Comparison of ENCODE assay signal across 15 cellular contexts in genomic region chr20:36820928-36821327, GRCh38. TPM values are rescaled to one million over a fixed set of nuclear protein-coding genes. Genes with fewer than 3 reads are reported as not detected.
DNase-seq lines count a peak whose midpoint lies in the region; TF ChIP-seq lines count a peak whose summit lies in the region.
"Had no signal": no experiment of that assay in that cellular context is flagged by ENCODE, and none has a peak within 500 bp of the region (broad histone marks: within the 10 kb centered on the region; RNA-seq: fewer than 3 reads in every experiment).

No MANE protein-coding gene starts in this region.

- H2AK5ac ChIP-seq in neuronal stem cell (ENCODE audit: low read depth, low read length) = no peak overlapping the region

- no peak for TF ChIP-seq POLR2A in transverse colon (IDR thresholded peaks at IDR 0.05)

- H3K4me1 ChIP-seq in osteoblast (ENCODE audit: insufficient read depth, low read length) = peaks cover 5% of the 10 kb centered on the region
- H3K4me1 ChIP-seq in transverse colon = peaks cover 0 to 32% (median 6%) of the 10 kb centered on the region in 4 donors
- H3K4me1 ChIP-seq in neuronal stem cell (ENCODE audit: control insufficient read depth in 2 of 2, insufficient read depth in 1 of 2, low read depth in 1 of 2, low read length in 2 of 2) = peaks cover 5 to 12% of the 10 kb centered on the region in 2 donors

- in situ Hi-C loops in transverse colon (cut with MboI; ENCODE audit: low pct_ligation_motif_present in 1 of 4, low pct_unique_long_range_greater_than_20kb in 1 of 4, low sequenced_read_pairs in 3 of 4) = no loop called here

- no peak overlapping the region for H4K8ac ChIP-seq in neuronal stem cell (ENCODE audit: low read depth, low read length)

- peaks cover 7% of the 10 kb centered on the region for H3K9me3 Mint-ChIP-seq in glutamatergic neuron (ENCODE audit: unreplicated experiment)

- 81 to 86% methylated on average over 4 to 5 of the region's 5 CpGs for WGBS in transverse colon (ENCODE audit: low coverage in 1 of 2), 2 donors
- no CpG with 5 or more reads among the region's 5 CpGs for WGBS in neuronal stem cell (ENCODE audit: extremely low coverage in 2 of 2, insufficient read length in 2 of 2, insufficient replicate concordance in 1 of 2), 2 donors

- H3K27ac ChIP-seq in RWPE1 (peak overlapping the region; percentile 70), coronary artery (peak overlapping the region; percentile 73 to 82), osteoblast (ENCODE audit: low read depth, low read length) (no peak overlapping the region), transverse colon (peak overlapping the region in 3 of 4 donors; percentile 39 to 68 (median 42)), neuronal stem cell (replicated peaks; ENCODE audit: low read length) (no peak overlapping the region)
- H3K27ac ChIP-seq: KMS-11, SJCRH30 had no signal

- no peak overlapping the region for H3K4me3 Mint-ChIP-seq in glutamatergic neuron (ENCODE audit: unreplicated experiment)

- H2BK15ac ChIP-seq in neuronal stem cell (ENCODE audit: low read length) = no peak overlapping the region

- no peaks in the 10 kb centered on the region for H3K36me3 Mint-ChIP-seq in glutamatergic neuron (ENCODE audit: unreplicated experiment)

- H3K79me2 ChIP-seq in osteoblast (ENCODE audit: insufficient read depth, low read length) = peaks cover 25% of the 10 kb centered on the region

- H3K18ac ChIP-seq in neuronal stem cell (ENCODE audit: low read length) = no peak overlapping the region

- no peak overlapping the region for H2AFZ ChIP-seq in osteoblast (ENCODE audit: low read length)
- no peak overlapping the region for H2AFZ ChIP-seq in neuronal stem cell (ENCODE audit: low read length)

- TF ChIP-seq CTCF in RWPE1 (conservative IDR thresholded peaks at IDR 0.05; ENCODE audit: low read depth) (no peak), coronary artery (IDR thresholded peaks at IDR 0.05) (no peak), osteoblast (IDR thresholded peaks at IDR 0.05; ENCODE audit: extremely low read depth, low read depth, low read length) (no peak), transverse colon (IDR thresholded peaks at IDR 0.05) (no peak), glutamatergic neuron (IDR thresholded peaks at IDR 0.05; ENCODE audit: partially characterized antibody, unreplicated experiment) (no peak)

- peaks cover 20% of the 10 kb centered on the region for H3K4me1 Mint-ChIP-seq in glutamatergic neuron (ENCODE audit: low read depth, unreplicated experiment)

- no peak overlapping the region for H2BK5ac ChIP-seq in neuronal stem cell (ENCODE audit: low read length)

- H3K27ac Mint-ChIP-seq in glutamatergic neuron (ENCODE audit: unreplicated experiment) = no peak overlapping the region

- no peak for DNase-seq in RWPE1 (ENCODE audit: low spot score)
- no peak for DNase-seq in coronary artery (ENCODE audit: low spot score)
- peak; percentile 44 for DNase-seq in osteoblast (ENCODE audit: insufficient read length, low spot score, missing footprints)
- no peak for DNase-seq in transverse colon
- no peak for DNase-seq in neuronal stem cell (ENCODE audit: low spot score)
- DNase-seq in glutamatergic neuron = no peak
- DNase-seq in NCI-H446 (lab: John Stamatoyannopoulos, UW) = no peak
- DNase-seq: NCI-H1417, NCI-H187 treated with DMSO at 0.1 percent for 48 hours, NCI-H226, NCI-H524 treated with DMSO at 0.1 percent for 48 hours, SJCRH30 had no signal

- H3K4ac ChIP-seq in neuronal stem cell (ENCODE audit: low read length) = no peak overlapping the region

- no peaks in the 10 kb centered on the region for H4K20me1 ChIP-seq in osteoblast (ENCODE audit: insufficient read depth, low read length)

- no peak overlapping the region for H2BK120ac ChIP-seq in neuronal stem cell (ENCODE audit: low read depth, low read length)

- H3K36me3 ChIP-seq in osteoblast (ENCODE audit: insufficient read depth, low read length) (peaks cover 63% of the 10 kb centered on the region), transverse colon (no peaks in the 10 kb centered on the region), neuronal stem cell (replicated peaks in 1 of 2; ENCODE audit: control insufficient read depth in 2 of 2, insufficient read depth in 2 of 2, low read length in 2 of 2) (peaks cover 25 to 87% of the 10 kb centered on the region in 2 donors)

- intact Hi-C loops in transverse colon (cut with DNase I; ENCODE audit: low total_unique reads) = no loop called here

- H3K23ac ChIP-seq in neuronal stem cell (ENCODE audit: low read depth, low read length, poor library complexity) = no peak overlapping the region

- H2BK12ac ChIP-seq in neuronal stem cell (ENCODE audit: low read length) = no peak overlapping the region

- POLR2A ChIA-PET in RWPE1 (lab: Yijun Ruan, JAX; ENCODE audit: low non-redundant PET) = no interaction called here

- CTCF ChIA-PET in RWPE1 (lab: Yijun Ruan, JAX) = interaction anchor here (0.7 kb wide), 1 partner anchor 1142 kb away, joined by 3 read pairs; no protein-coding TSS in a partner anchor

- no peak overlapping the region for H4K91ac ChIP-seq in neuronal stem cell (ENCODE audit: low read depth, low read length, poor library complexity)

- no peak overlapping the region for H3K4me2 ChIP-seq in osteoblast (ENCODE audit: insufficient read depth, low read length)
- no peak overlapping the region for H3K4me2 ChIP-seq in neuronal stem cell (ENCODE audit: insufficient read depth, low read length, poor library complexity, severe bottlenecking)
- H3K4me2 ChIP-seq: KMS-11 had no signal

- peaks cover 8% of the 10 kb centered on the region for H3K27me3 Mint-ChIP-seq in glutamatergic neuron (ENCODE audit: unreplicated experiment)

- H3K9me3 ChIP-seq in osteoblast (ENCODE audit: low read depth, low read length) = no peaks in the 10 kb centered on the region
- no peaks in the 10 kb centered on the region for H3K9me3 ChIP-seq in transverse colon
- H3K9me3 ChIP-seq in neuronal stem cell (replicated peaks in 1 of 2; ENCODE audit: control insufficient read depth in 2 of 2, insufficient read depth in 1 of 2, low read depth in 1 of 2, low read length in 2 of 2) = peaks cover 0 to 3% of the 10 kb centered on the region in 2 donors
- H3K9me3 ChIP-seq: SJCRH30 had no signal

- no peak for TF ChIP-seq EP300 in transverse colon (IDR thresholded peaks at IDR 0.05; ENCODE audit: low read depth)

- H3K4me3 ChIP-seq in coronary artery = no peak overlapping the region
- H3K4me3 ChIP-seq in osteoblast (ENCODE audit: insufficient read depth, low read length) = no peak overlapping the region
- H3K4me3 ChIP-seq in transverse colon = no peak overlapping the region
- H3K4me3 ChIP-seq in neuronal stem cell (ENCODE audit: low read length in 2 of 2) = no peak overlapping the region
- H3K4me3 ChIP-seq: SJCRH30 had no signal

- H3K9ac ChIP-seq in neuronal stem cell (ENCODE audit: low read depth, low read length, poor library complexity) = no peak overlapping the region
- H3K9ac ChIP-seq: KMS-11 had no signal

- H3K27me3 ChIP-seq in osteoblast (ENCODE audit: insufficient read depth, low read length) (no peaks in the 10 kb centered on the region), transverse colon (no peaks in the 10 kb centered on the region), neuronal stem cell (ENCODE audit: control insufficient read depth in 3 of 3, insufficient read depth in 3 of 3, low read depth in 1 of 3, low read length in 3 of 3) (no peaks in the 10 kb centered on the region)
- H3K27me3 ChIP-seq: SJCRH30 had no signal

- peaks cover 4% of the 10 kb centered on the region for H3K79me1 ChIP-seq in neuronal stem cell (ENCODE audit: low read depth, low read length)

- no peak overlapping the region for H3K14ac ChIP-seq in neuronal stem cell (ENCODE audit: low read length)

RNA-seq across cellular contexts. Expression of gene DSN1, which starts 47.4 kb away (rescaled TPM):
- 8.0 and 9.7 TPM in 2 replicates for total RNA-seq in osteoblast
- total RNA-seq in transverse colon = 1 to 10 TPM in 3 of 4 donors, under 1 TPM in 1; 0.40 to 9.8 (median 5.1) TPM
- polyA plus RNA-seq in neuronal stem cell (2013, experiment 1 of 2) = 22.4 TPM
- polyA plus RNA-seq in neuronal stem cell (2013, experiment 2 of 2) = 23.0 TPM
- total RNA-seq in glutamatergic neuron (ENCODE audit: unreplicated experiment) = 6.4 TPM

RNA-seq across cellular contexts. Expression of gene TLDC2, which starts 55.0 kb away (rescaled TPM):
- total RNA-seq in osteoblast = not detected in 2 replicates
- total RNA-seq in transverse colon = 10 to 100 TPM; 22.9 to 26.1 (median 23.2) TPM
- 0.99 TPM for polyA plus RNA-seq in neuronal stem cell (2013, experiment 1 of 2)
- polyA plus RNA-seq in neuronal stem cell (2013, experiment 2 of 2) = 1.00 TPM
- not detected for total RNA-seq in glutamatergic neuron (ENCODE audit: unreplicated experiment)
- total RNA-seq: H4, M059J had no signal

Comparison
In these comparisons a context has a peak if more than half of its experiments do, and no peak if none do; other contexts are left out.
1. H3K27ac ChIP-seq: peak in RWPE1 (single experiment), coronary artery (2 of 2) and transverse colon (3 of 4); none in osteoblast (single experiment) and neuronal stem cell (single experiment).
2. RNA of gene TLDC2, which starts 55.0 kb away (total RNA-seq): 22.9 to 26.1 TPM in transverse colon; not detected in osteoblast and not detected in glutamatergic neuron (single experiment); every median in the first group is over 10 times any median in the second.